Comparison of ENCODE assay signal across 2 cellular contexts in genomic region chr11:60984616-60985015, GRCh38.
TF ChIP-seq lines count a peak whose summit lies in the region.

No MANE protein-coding gene starts in this region.

TF ChIP-seq in HCT116, 20 proteins besides CTCF, POLR2A, EP300 and RAD21:
- TF ChIP-seq EGR1 (IDR thresholded peaks at IDR 0.05; ENCODE audit: low read depth) = no peak
- no peak for TF ChIP-seq ZFX (IDR thresholded peaks at IDR 0.05)
- no peak for TF ChIP-seq JUND (IDR thresholded peaks at IDR 0.05)
- no peak for TF ChIP-seq FOSL1 (IDR thresholded peaks at IDR 0.05; ENCODE audit: low read depth)
- TF ChIP-seq REST (IDR thresholded peaks at IDR 0.05; ENCODE audit: low read depth) = no peak
- TF ChIP-seq ZBTB33 (IDR thresholded peaks at IDR 0.05; ENCODE audit: extremely low read depth, insufficient replicate concordance, low read length) = no peak
- TF ChIP-seq CEBPB (IDR thresholded peaks at IDR 0.05; ENCODE audit: low read depth) = no peak
- no peak for TF ChIP-seq ATF3 (IDR thresholded peaks at IDR 0.05)
- TF ChIP-seq CBX3 (IDR thresholded peaks at IDR 0.05; ENCODE audit: low read depth) = no peak
- TF ChIP-seq SP1 (IDR thresholded peaks at IDR 0.05; ENCODE audit: low read depth) = no peak
- TF ChIP-seq MAX (IDR thresholded peaks at IDR 0.05) = no peak
- TF ChIP-seq SIN3A (IDR thresholded peaks at IDR 0.05; ENCODE audit: low read depth) = no peak
- no peak for TF ChIP-seq ELF1 (IDR thresholded peaks at IDR 0.05; ENCODE audit: borderline replicate concordance, low read depth)
- TF ChIP-seq EZH2 (IDR thresholded peaks at IDR 0.05) = no peak

TF ChIP-seq in HepG2, 621 proteins besides CTCF, POLR2A, EP300 and RAD21:
- TF ChIP-seq RBAK (CRISPR knock-in tag; IDR thresholded peaks at IDR 0.05) (no peak), ARNT (IDR thresholded peaks at IDR 0.05) (no peak)
TF ChIP-seq in HepG2: peak in this region for 0.
